Comparison of ENCODE assay signal across 30 cellular contexts in the genomic region with DNA sequence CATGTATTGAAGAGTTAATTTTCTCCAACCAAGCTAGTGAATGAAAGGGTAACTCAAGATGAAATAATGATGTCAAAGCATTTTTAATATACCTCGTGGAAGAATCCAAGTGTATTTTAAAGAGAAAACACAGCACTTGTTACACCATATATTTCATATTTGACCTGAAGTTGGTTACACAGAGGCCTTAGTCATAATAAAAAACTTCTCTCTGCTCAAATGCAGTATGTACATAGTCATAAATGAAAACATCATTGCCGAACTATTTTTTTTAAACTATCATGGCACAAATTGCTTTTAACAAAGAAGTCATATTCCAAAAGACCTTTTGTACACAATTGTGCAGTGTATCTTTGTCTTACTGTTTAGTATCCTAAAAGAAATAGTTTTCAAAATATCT. TPM values are rescaled to one million over a fixed set of nuclear protein-coding genes. Genes with fewer than 3 reads are reported as not detected.
A peak's percentile ranks its signal among the peaks of the same experiment; 100 is the strongest.
DNase-seq lines count a peak whose midpoint lies in the region; ATAC-seq and TF ChIP-seq lines count a peak whose summit lies in the region.
"Had no signal": no experiment of that assay in that cellular context is flagged by ENCODE, and none has a peak within 500 bp of the region (broad histone marks: within the 10 kb centered on the region; RNA-seq: fewer than 3 reads in every experiment).

No MANE protein-coding gene starts in this region.

- no peak overlapping the region for H3K27ac ChIP-seq in CD8-positive, alpha-beta T cell (ENCODE audit: low read depth, low read length)
- H3K27ac ChIP-seq: 22Rv1, breast epithelium, C4-2B, esophagus squamous epithelium, psoas muscle, sigmoid colon had no signal

- H3K27ac Mint-ChIP-seq in activated CD4-positive, alpha-beta T cell treated with anti-CD3 and anti-CD28 coated beads for 36 hours: peak overlapping the region; percentile 97
- peak overlapping the region; percentile 24 for H3K27ac Mint-ChIP-seq in CD8-positive, alpha-beta T cell
- no peak overlapping the region for H3K27ac Mint-ChIP-seq in activated T-helper 17 cell treated with anti-CD3 and anti-CD28 coated beads, Interleukin-2, amount 50 U/mL, for 72 hours
- H3K27ac Mint-ChIP-seq in memory B cell: peak overlapping the region; percentile 82
- H3K27ac Mint-ChIP-seq: activated CD8-positive, alpha-beta memory T cell treated with anti-CD3 and anti-CD28 coated beads, Interleukin-2, amount 10 ng/mL, durations not matched to agents 7 days and 5 days; natural killer cell; type B pancreatic cell had no signal

- intact Hi-C loops in activated CD4-positive, alpha-beta T cell treated with anti-CD3 and anti-CD28 coated beads for 36 hours (cut with DNase I, micrococcal nuclease): no loop called here
- intact Hi-C loops in CD8-positive, alpha-beta T cell (cut with DNase I, micrococcal nuclease): loop anchor here (2.0 to 5.0 kb wide), 2 partner anchors 13 to 34 kb away; no protein-coding TSS in a partner anchor

- CTCF ChIA-PET in activated CD4-positive, alpha-beta T cell treated with anti-CD3 and anti-CD28 coated beads for 36 hours (lab: Charles Lee): interaction anchor here (0.5 to 2.0 kb wide), 4 partner anchors 14 to 145 kb away, joined by 3 to 11 read pairs (median 4); no protein-coding TSS in a partner anchor
- CTCF ChIA-PET in CD8-positive, alpha-beta T cell (lab: Charles Lee): interaction anchor here (1.0 to 1.1 kb wide), 2 partner anchors 10 to 26 kb away, joined by 3 read pairs; no protein-coding TSS in a partner anchor

- peaks cover under 1% of the 10 kb centered on the region for H3K36me3 ChIP-seq in CD8-positive, alpha-beta T cell (ENCODE audit: insufficient read depth, low read length)
- H3K36me3 ChIP-seq: breast epithelium, esophagus squamous epithelium, HAP-1, sigmoid colon had no signal

- H3K27me3 ChIP-seq in CD8-positive, alpha-beta T cell (ENCODE audit: insufficient read depth, low read length): no peaks in the 10 kb centered on the region
- H3K27me3 ChIP-seq: breast epithelium, esophagus squamous epithelium, sigmoid colon had no signal

- POLR2A ChIA-PET in activated CD4-positive, alpha-beta T cell treated with anti-CD3 and anti-CD28 coated beads for 36 hours (lab: Charles Lee): no interaction called here
- POLR2A ChIA-PET in CD8-positive, alpha-beta T cell (lab: Charles Lee): interaction anchor here (0.7 to 2.1 kb wide), 2 partner anchors 15 to 74 kb away, joined by 6 to 8 read pairs; no protein-coding TSS in a partner anchor

- H3K4me3 Mint-ChIP-seq in activated CD4-positive, alpha-beta T cell treated with anti-CD3 and anti-CD28 coated beads for 36 hours: no peak overlapping the region
- no peak overlapping the region for H3K4me3 Mint-ChIP-seq in CD8-positive, alpha-beta T cell
- H3K4me3 Mint-ChIP-seq in activated T-helper 17 cell treated with anti-CD3 and anti-CD28 coated beads, Interleukin-2, amount 50 U/mL, for 72 hours: peak overlapping the region; percentile 15
- no peak overlapping the region for H3K4me3 Mint-ChIP-seq in memory B cell
- H3K4me3 Mint-ChIP-seq: activated CD8-positive, alpha-beta memory T cell treated with anti-CD3 and anti-CD28 coated beads, Interleukin-2, amount 10 ng/mL, durations not matched to agents 7 days and 5 days; natural killer cell; type B pancreatic cell had no signal

- peaks cover 78% of the 10 kb centered on the region for H3K4me1 ChIP-seq in CD8-positive, alpha-beta T cell (ENCODE audit: insufficient read depth, low read length)
- H3K4me1 ChIP-seq: breast epithelium, HAP-1, sigmoid colon had no signal

- no peaks in the 10 kb centered on the region for H3K9me3 ChIP-seq in CD8-positive, alpha-beta T cell (ENCODE audit: low read length)
- H3K9me3 ChIP-seq: breast epithelium, esophagus squamous epithelium, HAP-1, psoas muscle, sigmoid colon had no signal

- no peaks in the 10 kb centered on the region for H3K27me3 Mint-ChIP-seq in activated CD4-positive, alpha-beta T cell treated with anti-CD3 and anti-CD28 coated beads for 36 hours
- no peaks in the 10 kb centered on the region for H3K27me3 Mint-ChIP-seq in CD8-positive, alpha-beta T cell (ENCODE audit: low read depth)
- no peaks in the 10 kb centered on the region for H3K27me3 Mint-ChIP-seq in activated T-helper 17 cell treated with anti-CD3 and anti-CD28 coated beads, Interleukin-2, amount 50 U/mL, for 72 hours
- no peaks in the 10 kb centered on the region for H3K27me3 Mint-ChIP-seq in memory B cell
- H3K27me3 Mint-ChIP-seq: activated CD8-positive, alpha-beta memory T cell treated with anti-CD3 and anti-CD28 coated beads, Interleukin-2, amount 10 ng/mL, durations not matched to agents 7 days and 5 days; type B pancreatic cell had no signal

- H3K4me1 Mint-ChIP-seq in activated CD4-positive, alpha-beta T cell treated with anti-CD3 and anti-CD28 coated beads for 36 hours: peaks cover 88% of the 10 kb centered on the region
- peaks cover 81% of the 10 kb centered on the region for H3K4me1 Mint-ChIP-seq in CD8-positive, alpha-beta T cell (ENCODE audit: low read depth)
- H3K4me1 Mint-ChIP-seq in activated T-helper 17 cell treated with anti-CD3 and anti-CD28 coated beads, Interleukin-2, amount 50 U/mL, for 72 hours: peaks cover 27% of the 10 kb centered on the region
- peaks cover 29% of the 10 kb centered on the region for H3K4me1 Mint-ChIP-seq in memory B cell

- TF ChIP-seq CTCF in CD8-positive, alpha-beta T cell (IDR thresholded peaks at IDR 0.05): no peak

- no peak for DNase-seq in activated CD4-positive, alpha-beta T cell treated with anti-CD3 and anti-CD28 coated beads for 36 hours
- DNase-seq in activated CD4-positive, alpha-beta T cell treated with anti-CD3 and anti-CD28 coated beads for 48 hours: no peak
- no peak for DNase-seq in CD8-positive, alpha-beta T cell
- no peak for DNase-seq in memory B cell (ENCODE audit: low spot score in 2 of 2)
- DNase-seq in AG08396 (ENCODE audit: low spot score): no peak
- no peak for DNase-seq in HUDEP-2 (lab: John Stamatoyannopoulos, UW; ENCODE audit: unreplicated experiment in 76 of 76)
- no peak for DNase-seq in SHP77 treated with DMSO at 0.1 percent for 48 hours (lab: John Stamatoyannopoulos, UW)
- DNase-seq: activated CD8-positive, alpha-beta memory T cell treated with anti-CD3 and anti-CD28 coated beads, Interleukin-2, amount 10 ng/mL, durations not matched to agents 7 days and 5 days; DND-41; esophagus squamous epithelium; midbrain; natural killer cell; NCI-H1417 treated with DMSO at 0.1 percent for 48 hours; NCI-H2081; NCI-H226; NCI-H526 treated with DMSO at 0.1 percent for 48 hours; NK-92 treated with Interleukin-12 subunit alpha and Interleukin-12 subunit beta, amount 100 ng/mL, for 24 hours; nucleus accumbens; psoas muscle; sigmoid colon; stimulated activated CD4-positive, alpha-beta T cell treated with anti-CD3 and anti-CD28 coated beads, Interleukin-4, amount 100 ng/mL, for 1 hour; substantia nigra had no signal

- ATAC-seq in activated CD4-positive, alpha-beta T cell treated with anti-CD3 and anti-CD28 coated beads for 36 hours: no peak
- no peak for ATAC-seq in CD8-positive, alpha-beta T cell
- ATAC-seq in activated T-helper 17 cell treated with anti-CD3 and anti-CD28 coated beads, Interleukin-2, amount 50 U/mL, for 72 hours (replicated peaks): no peak
- ATAC-seq in memory B cell (ENCODE audit: low read depth): no peak
- ATAC-seq: activated CD8-positive, alpha-beta memory T cell treated with anti-CD3 and anti-CD28 coated beads, Interleukin-2, amount 10 ng/mL, durations not matched to agents 7 days and 5 days; natural killer cell; psoas muscle; Right ventricle myocardium inferior; SK-N-SH treated with all-trans-retinoic acid at 6 μM for 48 hours had no signal

- H3K4me3 ChIP-seq in CD8-positive, alpha-beta T cell (ENCODE audit: low read depth, low read length): no peak overlapping the region
- H3K4me3 ChIP-seq: breast epithelium, esophagus squamous epithelium, HAP-1, psoas muscle, sigmoid colon had no signal

- peaks cover 14% of the 10 kb centered on the region for H3K9me3 Mint-ChIP-seq in activated CD4-positive, alpha-beta T cell treated with anti-CD3 and anti-CD28 coated beads for 36 hours (ENCODE audit: low read depth)
- peaks cover 14% of the 10 kb centered on the region for H3K9me3 Mint-ChIP-seq in CD8-positive, alpha-beta T cell
- H3K9me3 Mint-ChIP-seq in activated T-helper 17 cell treated with anti-CD3 and anti-CD28 coated beads, Interleukin-2, amount 50 U/mL, for 72 hours: peaks cover 9% of the 10 kb centered on the region
- H3K9me3 Mint-ChIP-seq in memory B cell: no peaks in the 10 kb centered on the region
- H3K9me3 Mint-ChIP-seq: type B pancreatic cell had no signal

- H3K36me3 Mint-ChIP-seq in activated CD4-positive, alpha-beta T cell treated with anti-CD3 and anti-CD28 coated beads for 36 hours (ENCODE audit: low read depth): peaks cover 73% of the 10 kb centered on the region
- peaks cover 43% of the 10 kb centered on the region for H3K36me3 Mint-ChIP-seq in CD8-positive, alpha-beta T cell
- H3K36me3 Mint-ChIP-seq in activated T-helper 17 cell treated with anti-CD3 and anti-CD28 coated beads, Interleukin-2, amount 50 U/mL, for 72 hours (ENCODE audit: low read depth): peaks cover 46% of the 10 kb centered on the region
- peaks cover 26% of the 10 kb centered on the region for H3K36me3 Mint-ChIP-seq in memory B cell
- H3K36me3 Mint-ChIP-seq: natural killer cell had no signal

RNA-seq across cellular contexts. Expression of gene BACH2, which starts 43.0 kb away (rescaled TPM):
- total RNA-seq in activated CD4-positive, alpha-beta T cell treated with anti-CD3 and anti-CD28 coated beads for 36 hours: 10 to 100 TPM; 74.7 to 87.3 TPM
- 100 to 1,000 TPM; 162 to 164 TPM for total RNA-seq in CD8-positive, alpha-beta T cell
- total RNA-seq in activated T-helper 17 cell treated with anti-CD3 and anti-CD28 coated beads, Interleukin-2, amount 50 U/mL, for 72 hours: 10 to 100 TPM in 1 of 2 donors, 1 to 10 TPM in 1; 3.0 to 22.9 TPM

Comparison
In these comparisons a context has a peak if more than half of its experiments do, and no peak if none do; other contexts are left out.
1. intact Hi-C loops: an anchor here in CD8-positive, alpha-beta T cell (2.0 to 5.0 kb wide); none called in activated CD4-positive, alpha-beta T cell treated with anti-CD3 and anti-CD28 coated beads for 36 hours.